Comparison of ENCODE assay signal across 12 cellular contexts in the genomic region with DNA sequence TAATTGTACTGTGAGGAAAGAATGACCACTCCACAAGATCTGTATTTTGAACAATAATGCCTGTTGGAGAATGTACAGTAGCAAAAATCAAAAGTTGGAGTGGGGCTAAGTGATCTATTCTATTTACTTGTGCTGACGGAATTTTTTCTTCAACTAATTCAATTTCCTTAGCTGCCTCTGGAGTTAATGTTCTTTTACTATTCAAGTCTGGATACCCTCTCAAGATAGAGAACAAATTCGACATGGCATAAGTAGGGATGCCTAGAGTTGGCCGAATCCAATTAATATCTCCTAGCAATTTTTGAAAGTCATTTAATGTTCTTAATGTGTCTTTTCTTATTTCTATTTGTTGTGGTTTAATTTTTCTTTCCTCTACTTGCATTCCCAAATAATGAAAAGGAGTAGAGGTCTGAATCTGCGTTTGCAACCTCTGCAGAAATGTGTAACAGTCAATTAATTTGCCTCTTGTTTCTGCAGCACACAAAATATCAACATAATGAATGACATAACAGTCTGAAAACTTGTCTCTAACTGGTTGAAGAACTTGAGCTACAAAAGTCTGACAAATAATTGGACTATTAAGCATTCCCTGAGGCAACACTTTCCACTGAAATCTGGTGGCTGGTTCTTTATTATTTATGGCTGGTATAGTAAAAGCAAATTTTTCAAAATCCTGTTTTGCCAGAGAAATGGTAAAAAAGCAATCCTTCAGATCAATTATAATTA. TPM values are rescaled to one million over a fixed set of nuclear protein-coding genes. Genes with fewer than 3 reads are reported as not detected.
A peak's percentile ranks its signal among the peaks of the same experiment; 100 is the strongest.
DNase-seq lines count a peak whose midpoint lies in the region; ATAC-seq, FAIRE-seq and TF ChIP-seq lines count a peak whose summit lies in the region.
"Not testable (repeated sequence)": the region's sequence is repeated elsewhere in the genome, so short reads cannot be mapped to it uniquely, and the experiment has no call there.
"Had no signal": no experiment of that assay in that cellular context is flagged by ENCODE, and none has a peak within 500 bp of the region (broad histone marks: within the 10 kb centered on the region; RNA-seq: fewer than 3 reads in every experiment).

No MANE protein-coding gene starts in this region.

- not testable (repeated sequence) for H3K79me2 ChIP-seq in GM12878 (ENCODE audit: control insufficient read depth, insufficient read depth, low read length); endothelial cell of umbilical vein (ENCODE audit: control insufficient read depth, insufficient read depth, low read length)

- not testable (repeated sequence) for FAIRE-seq in A549 (lab: Jason Lieb, UNC); GM12878 (lab: Jason Lieb, UNC); endothelial cell of umbilical vein (lab: Jason Lieb, UNC)

- not testable (repeated sequence) for H3K4me1 ChIP-seq in A549; GM12878 (ENCODE audit: control insufficient read depth, insufficient read depth, low read length); endothelial cell of umbilical vein (ENCODE audit: control insufficient read depth, extremely low read depth, insufficient read depth, low read length); neuronal stem cell (ENCODE audit: control insufficient read depth in 2 of 2, insufficient read depth in 1 of 2, low read depth in 1 of 2, low read length in 2 of 2)

- H2BK5ac ChIP-seq in neuronal stem cell (ENCODE audit: low read length) = not testable (repeated sequence)

- TF ChIP-seq CTCF in A549 (IDR thresholded peaks at IDR 0.05); GM12878 (IDR thresholded peaks at IDR 0.05 in 2 of 3, conservative IDR thresholded peaks at IDR 0.05 in 1 of 3; ENCODE audit: control insufficient read depth in 2 of 3, extremely low read depth in 1 of 3, insufficient read depth in 1 of 3, low read depth in 3 of 3, low read length in 3 of 3); endothelial cell of umbilical vein (IDR thresholded peaks at IDR 0.05; ENCODE audit: extremely low read depth in 1 of 2, insufficient read depth in 1 of 2, low read depth in 1 of 2, low read length in 2 of 2): not testable (repeated sequence)

- H3K9ac ChIP-seq in SK-N-MC (ENCODE audit: insufficient read length) = peak overlapping the region; percentile 35
- H3K9ac ChIP-seq in GM12878 (ENCODE audit: control insufficient read depth, insufficient read depth, low read length); endothelial cell of umbilical vein (replicated peaks; ENCODE audit: extremely low read depth, insufficient read depth, low read length); neuronal stem cell (ENCODE audit: low read depth, low read length, poor library complexity): not testable (repeated sequence)

- H3K9me1 ChIP-seq in endothelial cell of umbilical vein (replicated peaks; ENCODE audit: control insufficient read depth, extremely low read depth, insufficient read depth, low read length) = not testable (repeated sequence)

- not testable (repeated sequence) for H3K9me3 ChIP-seq in A549; SK-N-MC (ENCODE audit: low read depth, low read length); GM12878 (replicated peaks; ENCODE audit: control insufficient read depth, insufficient read depth, low read length)
- H3K9me3 ChIP-seq in endothelial cell of umbilical vein (replicated peaks; ENCODE audit: control insufficient read depth, insufficient read depth, low read length) (peaks cover 23% of the 10 kb centered on the region), neuronal stem cell (replicated peaks in 1 of 2; ENCODE audit: control insufficient read depth in 2 of 2, insufficient read depth in 1 of 2, low read depth in 1 of 2, low read length in 2 of 2) (peaks cover 0 to 21% of the 10 kb centered on the region in 2 donors)

- intact Hi-C loops in GM12878 (cut with micrococcal nuclease; ENCODE audit: unreplicated experiment); endothelial cell of umbilical vein (cut with micrococcal nuclease): not testable (repeated sequence)

- H3K23ac ChIP-seq in neuronal stem cell (ENCODE audit: low read depth, low read length, poor library complexity) = not testable (repeated sequence)

- dilution Hi-C loops in endothelial cell of umbilical vein (cut with MboI; ENCODE audit: extremely low pct_ligation_motif_present, low sequenced_read_pairs) = not testable (repeated sequence)

- TF ChIP-seq EP300 in A549 (IDR thresholded peaks at IDR 0.05); GM12878 (IDR thresholded peaks at IDR 0.05; ENCODE audit: borderline replicate concordance in 1 of 2, control insufficient read depth in 1 of 2, low read depth in 2 of 2, low read length in 2 of 2): not testable (repeated sequence)

- peak in 1 of 2 experiments; percentile 22; a peak in 3 of 6 replicates for ATAC-seq in A549
- not testable (repeated sequence) for ATAC-seq in GM12878

- H3K4ac ChIP-seq in neuronal stem cell (ENCODE audit: low read length) = not testable (repeated sequence)

- not testable (repeated sequence) for H3K4me3 ChIP-seq in A549; GM12878; endothelial cell of umbilical vein (replicated peaks in 1 of 3; ENCODE audit: insufficient read depth in 1 of 3, low read depth in 1 of 3, low read length in 3 of 3); neuronal stem cell (ENCODE audit: low read length in 2 of 2)
- H3K4me3 ChIP-seq in SK-N-MC = peak overlapping the region; percentile 55

- H3K36me3 ChIP-seq in SK-N-MC (ENCODE audit: insufficient read depth, low read length); GM12878 (ENCODE audit: control insufficient read depth in 2 of 2, insufficient read depth in 2 of 2, low read length in 1 of 2); endothelial cell of umbilical vein (ENCODE audit: control insufficient read depth in 2 of 2, extremely low read depth in 1 of 2, insufficient read depth in 2 of 2, low read length in 2 of 2); neuronal stem cell (replicated peaks in 1 of 2; ENCODE audit: control insufficient read depth in 2 of 2, insufficient read depth in 2 of 2, low read length in 2 of 2): not testable (repeated sequence)

- DNase-seq in A549 (ENCODE audit: low read depth in 1 of 2, low spot score in 1 of 2); GM12878 (ENCODE audit: low read depth, low spot score); neuronal stem cell (ENCODE audit: low spot score): not testable (repeated sequence)
- peak; percentile 0 for DNase-seq in HCEC 1CT
- DNase-seq in NAMALWA (ENCODE audit: low spot score) = peak; percentile 38
- peak; percentile 64 for DNase-seq in SK-N-MC (ENCODE audit: low read depth, low spot score)
- peak; percentile 21 for DNase-seq in endothelial cell of umbilical vein (ENCODE audit: low read depth, low spot score)

- not testable (repeated sequence) for H2BK120ac ChIP-seq in neuronal stem cell (ENCODE audit: low read depth, low read length)

- not testable (repeated sequence) for H3K27me3 ChIP-seq in GM12878 (replicated peaks in 1 of 2; ENCODE audit: control insufficient read depth in 2 of 2, insufficient read depth in 2 of 2, low read length in 1 of 2); endothelial cell of umbilical vein (ENCODE audit: control insufficient read depth in 2 of 2, insufficient read depth in 2 of 2, low read length in 2 of 2); neuronal stem cell (ENCODE audit: control insufficient read depth in 3 of 3, insufficient read depth in 3 of 3, low read depth in 1 of 3, low read length in 3 of 3)

- H3K4me2 ChIP-seq in A549 = peak overlapping the region; percentile 64; the same call in 2 of the 3 replicates
- not testable (repeated sequence) for H3K4me2 ChIP-seq in GM12878 (ENCODE audit: control insufficient read depth, insufficient read depth); endothelial cell of umbilical vein (ENCODE audit: insufficient read depth, low read length); neuronal stem cell (ENCODE audit: insufficient read depth, low read length, poor library complexity, severe bottlenecking)

- not testable (repeated sequence) for H4K91ac ChIP-seq in neuronal stem cell (ENCODE audit: low read depth, low read length, poor library complexity)

- H3K27ac ChIP-seq in A549; GM12878 (ENCODE audit: control insufficient read depth, insufficient read depth); endothelial cell of umbilical vein (ENCODE audit: insufficient read depth, low read depth, low read length); neuronal stem cell (replicated peaks; ENCODE audit: low read length): not testable (repeated sequence)
- H3K27ac ChIP-seq in SK-N-MC = peak overlapping the region; percentile 51

- BruUV-seq in GM12878 (replicated peaks; lab: Mats Ljungman, UMichigan); endothelial cell of umbilical vein (replicated peaks; lab: Mats Ljungman, UMichigan): not testable (repeated sequence)

- not testable (repeated sequence) for H3K79me1 ChIP-seq in neuronal stem cell (ENCODE audit: low read depth, low read length)

- H3K18ac ChIP-seq in neuronal stem cell (ENCODE audit: low read length) = not testable (repeated sequence)

- SMC1A ChIA-PET in GM12878 (lab: Charles Lee; ENCODE audit: uncharacterized antibody, unreplicated experiment) = not testable (repeated sequence)

- H2BK15ac ChIP-seq in neuronal stem cell (ENCODE audit: low read length) = not testable (repeated sequence)

- CTCF ChIA-PET in A549 (lab: Yijun Ruan, JAX) = interaction anchor here (0.9 to 1.7 kb wide), 2 partner anchors 10 to 138 kb away, joined by 3 to 4 read pairs; no protein-coding TSS in a partner anchor
- CTCF ChIA-PET in GM12878 (lab: Yijun Ruan, JAX); endothelial cell of umbilical vein (lab: Charles Lee): not testable (repeated sequence)

- not testable (repeated sequence) for H2BK12ac ChIP-seq in neuronal stem cell (ENCODE audit: low read length)

- in situ Hi-C loops in GM12878 (cut with MboI) = not testable (repeated sequence)

- not testable (repeated sequence) for H2AK5ac ChIP-seq in neuronal stem cell (ENCODE audit: low read depth, low read length)

- TF ChIP-seq RAD21 in A549 (conservative IDR thresholded peaks at IDR 0.05 in 1 of 2, IDR thresholded peaks at IDR 0.05 in 1 of 2); GM12878 (IDR thresholded peaks at IDR 0.05; ENCODE audit: insufficient read depth, low read depth, low read length): not testable (repeated sequence)

- POLR2A ChIA-PET in A549 (lab: Yijun Ruan, JAX); GM12878 (lab: Charles Lee); endothelial cell of umbilical vein (lab: Charles Lee): not testable (repeated sequence)

- H2AFZ ChIP-seq in GM12878 (ENCODE audit: control insufficient read depth, low read depth, low read length); endothelial cell of umbilical vein (ENCODE audit: low read depth, low read length): not testable (repeated sequence)
- peak overlapping the region; percentile 45 for H2AFZ ChIP-seq in neuronal stem cell (ENCODE audit: low read length)

- 34% methylated on average over 4 of the region's 4 CpGs for WGBS in A549 (ENCODE audit: missing lambda C conversion rate)
- 11% methylated on average over 4 of the region's 4 CpGs for WGBS in GM12878 (ENCODE audit: insufficient coverage, insufficient replicate concordance, low lambda C conversion rate, missing lambda C conversion rate)
- no CpG with 5 or more reads among the region's 4 CpGs for WGBS in neuronal stem cell (ENCODE audit: extremely low coverage in 2 of 2, insufficient read length in 2 of 2, insufficient replicate concordance in 1 of 2), 2 donors

- H3K14ac ChIP-seq in neuronal stem cell (ENCODE audit: low read length) = not testable (repeated sequence)

- H4K20me1 ChIP-seq in GM12878 (ENCODE audit: control insufficient read depth, insufficient read depth); endothelial cell of umbilical vein (replicated peaks; ENCODE audit: control insufficient read depth, extremely low read depth, insufficient read depth, low read length): not testable (repeated sequence)

- TF ChIP-seq POLR2A in A549 (IDR thresholded peaks at IDR 0.05; ENCODE audit: low read length); GM12878 (IDR thresholded peaks at IDR 0.05; ENCODE audit: low read depth, low read length); endothelial cell of umbilical vein (IDR thresholded peaks at IDR 0.05; ENCODE audit: low read depth, low read length): not testable (repeated sequence)

- H4K8ac ChIP-seq in neuronal stem cell (ENCODE audit: low read depth, low read length) = not testable (repeated sequence)

- RAD21 ChIA-PET in GM12878 (lab: Charles Lee; ENCODE audit: unreplicated experiment) = not testable (repeated sequence)

RNA-seq across cellular contexts. Expression of a gene that starts 46.4 kb away (rescaled TPM):
- polyA plus RNA-seq in A549 (2011; rRNA removed) (not detected in 2 replicates), A549 (2017; fragmentation: RNase III; extraction: RNeasy Plus Mini Kit Qiagen cat#74134 plus additional on column Dnase treatment) (0.03 TPM in 1 of 3 replicates, not detected in the others), GM12878 (2011; rRNA removed) (not detected in 2 replicates), GM12878 (2014; fragmentation: Illumina TruSeq; extraction: Trizol) (not detected in 2 replicates), GM12878 (2014; fragmentation: Nextera tagmentation; extraction: Ambion mirVana) (not detected), GM12878 (2014; rRNA removed) (not detected in 2 replicates), GM12878 (2016; fragmentation: Nextera tagmentation; extraction: Ambion mirVana) (not detected), endothelial cell of umbilical vein (not detected in 2 replicates)
- polyA plus RNA-seq in A549 (2012; cell fraction: cytosol; rRNA removed) = not detected in 2 replicates
- polyA plus RNA-seq in A549 (2012; cell fraction: nucleus; rRNA removed) = 0.07 TPM in 1 of 2 replicates, not detected in the other
- polyA minus RNA-seq in A549 (2011; rRNA and poly(A)+ RNA removed) = not detected in 2 replicates
- total RNA-seq in GM12878 (2013; cell fraction: nucleolus; rRNA removed) = not detected in 2 replicates
- total RNA-seq in GM12878 (2014; rRNA removed) (not detected in 2 replicates), GM12878 (2014; rRNA removed; fragmentation: Illumina TruSeq; extraction: Trizol) (not detected in 2 replicates), GM12878 (2021) (not detected in 2 replicates), endothelial cell of umbilical vein (not detected in 2 replicates)
- polyA plus RNA-seq in GM12878 (2011; ENCODE audit: low read depth) = not detected
- not detected in 2 replicates for polyA plus RNA-seq in GM12878 (2011; cell fraction: cytosol; rRNA removed)
- polyA plus RNA-seq in GM12878 (2011; cell fraction: nucleus; rRNA removed) = not detected in 2 replicates
- 0.03 TPM in 1 of 2 replicates, not detected in the other for polyA plus RNA-seq in GM12878 (2012)
- not detected in 2 replicates for polyA minus RNA-seq in GM12878 (2011; rRNA and poly(A)+ RNA removed)
- not detected in 2 replicates for polyA minus RNA-seq in GM12878 (2011; cell fraction: cytosol; rRNA and poly(A)+ RNA removed)
- not detected in 2 replicates for polyA minus RNA-seq in GM12878 (2011; cell fraction: nucleus; rRNA and poly(A)+ RNA removed)
- not detected in 2 replicates for polyA plus RNA-seq in endothelial cell of umbilical vein (2011; cell fraction: cytosol; rRNA removed)
- polyA plus RNA-seq in endothelial cell of umbilical vein (2011; cell fraction: nucleus; rRNA removed) = not detected in 2 replicates
- not detected in 2 replicates for polyA plus RNA-seq in endothelial cell of umbilical vein (2012)
- polyA minus RNA-seq in endothelial cell of umbilical vein = not detected in 2 replicates
- not detected for polyA minus RNA-seq in endothelial cell of umbilical vein (2011; cell fraction: cytosol; rRNA and poly(A)+ RNA removed)
- not detected in 2 replicates for polyA minus RNA-seq in endothelial cell of umbilical vein (2011; cell fraction: nucleus; rRNA and poly(A)+ RNA removed)
- polyA plus RNA-seq in neuronal stem cell (2013, experiment 1 of 2) = not detected
- not detected for polyA plus RNA-seq in neuronal stem cell (2013, experiment 2 of 2)
- total RNA-seq: Caco-2; CD4-positive, CD25-positive, alpha-beta regulatory T cell; MCF 10A; Right ventricle myocardium inferior; SK-MEL-5 had no signal
- polyA plus RNA-seq: CD4-positive, CD25-positive, alpha-beta regulatory T cell had no signal
